In genomic region chr3:140532793-140533330, GRCh38 we compare ENCODE assay signal across 14 cellular contexts.
DNase-seq lines count a peak whose midpoint lies in the region; ATAC-seq and TF ChIP-seq lines count a peak whose summit lies in the region.
"Had no signal": no experiment of that assay in that cellular context is flagged by ENCODE, and none has a peak within 500 bp of the region (broad histone marks: within the 10 kb centered on the region; RNA-seq: fewer than 3 reads in every experiment).

No MANE protein-coding gene starts in this region.

- H3K4me1 Mint-ChIP-seq in nephron progenitor cell = no peaks in the 10 kb centered on the region
- H3K4me1 Mint-ChIP-seq: CD4-positive, CD25-positive, alpha-beta regulatory T cell had no signal

- H3K27ac ChIP-seq in breast epithelium (no peak overlapping the region), ovary (no peak overlapping the region)
- H3K27ac ChIP-seq: 22Rv1, HL-60 had no signal

- no peak for TF ChIP-seq CTCF in nephron progenitor cell (IDR thresholded peaks at IDR 0.05)
- TF ChIP-seq CTCF in breast epithelium (IDR thresholded peaks at IDR 0.05) = no peak
- TF ChIP-seq CTCF in ovary (IDR thresholded peaks at IDR 0.05) = no peak

- peak overlapping the region; percentile 43 for H3K27ac Mint-ChIP-seq in nephron progenitor cell
- H3K27ac Mint-ChIP-seq: CD4-positive, CD25-positive, alpha-beta regulatory T cell had no signal

- peaks cover 5% of the 10 kb centered on the region for H3K27me3 Mint-ChIP-seq in nephron progenitor cell (ENCODE audit: low read depth, poor library complexity)

- intact Hi-C loops in breast epithelium (cut with DNase I; ENCODE audit: low total_unique reads) (no loop called here), ovary (cut with DNase I) (no loop called here)

- no peaks in the 10 kb centered on the region for H3K9me3 Mint-ChIP-seq in nephron progenitor cell

- no peaks in the 10 kb centered on the region for H3K36me3 Mint-ChIP-seq in nephron progenitor cell (ENCODE audit: low read depth)
- H3K36me3 Mint-ChIP-seq: CD4-positive, CD25-positive, alpha-beta regulatory T cell had no signal

- H3K4me3 Mint-ChIP-seq in nephron progenitor cell = no peak overlapping the region
- H3K4me3 Mint-ChIP-seq: CD4-positive, CD25-positive, alpha-beta regulatory T cell had no signal

- no peak for TF ChIP-seq EP300 in ovary (IDR thresholded peaks at IDR 0.05)

- ATAC-seq in GM21360 (IDR thresholded peaks at IDR 0.05; ENCODE audit: unreplicated experiment) = no peak
- ATAC-seq: HCT116 had no signal

- H3K27me3 ChIP-seq in breast epithelium (no peaks in the 10 kb centered on the region), ovary (no peaks in the 10 kb centered on the region)

- H3K4me1 ChIP-seq in breast epithelium (no peaks in the 10 kb centered on the region), ovary (ENCODE audit: insufficient read depth) (peaks cover 9% of the 10 kb centered on the region)

- H3K4me3 ChIP-seq in breast epithelium = no peak overlapping the region
- H3K4me3 ChIP-seq in ovary = no peak overlapping the region

- DNase-seq in NCI-H524 (lab: John Stamatoyannopoulos, UW) = peak; percentile 10 to 42
- DNase-seq in NCI-H524 treated with DMSO at 0.1 percent for 48 hours (lab: John Stamatoyannopoulos, UW) = no peak
- DNase-seq in iPS-NIHi7 (ENCODE audit: extremely low spot score) = peak; percentile 8
- DNase-seq in nephron progenitor cell = no peak
- no peak for DNase-seq in breast epithelium (ENCODE audit: low spot score in 2 of 2)
- DNase-seq in NCI-H2196 (lab: John Stamatoyannopoulos, UW; ENCODE audit: unreplicated experiment) = no peak
- no peak for DNase-seq in ovary
- DNase-seq: CD4-positive, CD25-positive, alpha-beta regulatory T cell; DMS153; GF-D8 had no signal

- TF ChIP-seq POLR2A in breast epithelium (IDR thresholded peaks at IDR 0.05) (no peak), ovary (IDR thresholded peaks at IDR 0.05) (no peak)

- H3K9me3 ChIP-seq in breast epithelium (no peaks in the 10 kb centered on the region), ovary (no peaks in the 10 kb centered on the region)

- no peaks in the 10 kb centered on the region for H3K36me3 ChIP-seq in breast epithelium
- H3K36me3 ChIP-seq in ovary = no peaks in the 10 kb centered on the region

- 68 to 91% (median 81%) methylated on average over 2 of the region's 2 CpGs for WGBS in ovary, 3 donors

Comparison
In these comparisons a context has a peak if more than half of its experiments do, and no peak if none do; other contexts are left out.
1. DNase-seq: peak in NCI-H524 (2 of 2) and iPS-NIHi7 (single experiment); none in NCI-H524 treated with DMSO at 0.1 percent for 48 hours (single experiment), nephron progenitor cell (single experiment), breast epithelium (0 of 2), NCI-H2196 (single experiment) and ovary (0 of 5).